In genomic region chr11:73376168-73376802, GRCh38 we compare ENCODE assay signal across 8 cellular contexts. TPM values are rescaled to one million over a fixed set of nuclear protein-coding genes. Genes with fewer than 3 reads are reported as not detected.
A peak's percentile ranks its signal among the peaks of the same experiment; 100 is the strongest.
DNase-seq lines count a peak whose midpoint lies in the region; ATAC-seq and TF ChIP-seq lines count a peak whose summit lies in the region.

RELT (plus strand) TSS chr11:73376399; CDS start chr11:73389137, 12,738 bp downstream.

- H3K36me3 Mint-ChIP-seq in activated naive CD8-positive, alpha-beta T cell treated with anti-CD3 and anti-CD28 coated beads, Interleukin-2, amount 50 U/mL, for 24 hours (ENCODE audit: low read depth): peaks cover 13% of the 10 kb centered on the region

- no peaks in the 10 kb centered on the region for H3K27me3 Mint-ChIP-seq in activated naive CD8-positive, alpha-beta T cell treated with anti-CD3 and anti-CD28 coated beads, Interleukin-2, amount 50 U/mL, for 24 hours

- ATAC-seq in HG02623 (IDR thresholded peaks at IDR 0.05; ENCODE audit: unreplicated experiment) (peak; percentile 75), upper lobe of left lung (ENCODE audit: low FRiP score in 2 of 2) (peak; percentile 95 to 96)
- ATAC-seq in activated naive CD8-positive, alpha-beta T cell treated with anti-CD3 and anti-CD28 coated beads, Interleukin-2, amount 50 U/mL, for 24 hours: peak; percentile 86

- DNase-seq in NCI-H1092 treated with DMSO at 0.1 percent for 48 hours (lab: John Stamatoyannopoulos, UW) (peak; percentile 86), SW480 (ENCODE audit: low spot score) (peak; percentile 88), cardiac septum (ENCODE audit: low spot score) (peak; percentile 95), posterior cingulate gyrus (peak; percentile 77 to 98 (median 86)), upper lobe of left lung (peak; percentile 93 to 99)
- peak; percentile 97 for DNase-seq in activated naive CD8-positive, alpha-beta T cell treated with anti-CD3 and anti-CD28 coated beads, Interleukin-2, amount 50 U/mL, for 24 hours

- peaks cover 47% of the 10 kb centered on the region for H3K4me1 Mint-ChIP-seq in activated naive CD8-positive, alpha-beta T cell treated with anti-CD3 and anti-CD28 coated beads, Interleukin-2, amount 50 U/mL, for 24 hours

- intact Hi-C loops in cardiac septum (cut with DNase I): no loop called here
- intact Hi-C loops in posterior cingulate gyrus (cut with DNase I): no loop called here

- H3K4me3 ChIP-seq in upper lobe of left lung: peak within 1 kb of the TSS; percentile 64 to 91 (median 76)

- H3K9me3 Mint-ChIP-seq in activated naive CD8-positive, alpha-beta T cell treated with anti-CD3 and anti-CD28 coated beads, Interleukin-2, amount 50 U/mL, for 24 hours: no peaks in the 10 kb centered on the region

- no peak for TF ChIP-seq EP300 in upper lobe of left lung (IDR thresholded peaks at IDR 0.05)

- no peaks in the 10 kb centered on the region for H3K9me3 ChIP-seq in upper lobe of left lung

- H3K36me3 ChIP-seq in upper lobe of left lung: no peaks in the 10 kb centered on the region

- peak within 1 kb of the TSS; percentile 89 to 97 (median 94) for H3K27ac ChIP-seq in upper lobe of left lung

- peak in 3 of 4 donors; percentile 90 to 96 (median 91) for TF ChIP-seq POLR2A in upper lobe of left lung (IDR thresholded peaks at IDR 0.05)

- H3K4me1 ChIP-seq in upper lobe of left lung: peaks cover 8 to 57% (median 35%) of the 10 kb centered on the region in 4 donors

- peak within 1 kb of the TSS; percentile 97 for H3K4me3 Mint-ChIP-seq in activated naive CD8-positive, alpha-beta T cell treated with anti-CD3 and anti-CD28 coated beads, Interleukin-2, amount 50 U/mL, for 24 hours

- peak within 1 kb of the TSS; percentile 93 for H3K27ac Mint-ChIP-seq in activated naive CD8-positive, alpha-beta T cell treated with anti-CD3 and anti-CD28 coated beads, Interleukin-2, amount 50 U/mL, for 24 hours

- WGBS in upper lobe of left lung, 2 donors: 1 to 2% methylated on average over 11 to 43 of the region's 95 CpGs

- no peaks in the 10 kb centered on the region for H3K27me3 ChIP-seq in upper lobe of left lung

- TF ChIP-seq CTCF in GM12874 (IDR thresholded peaks at IDR 0.05; ENCODE audit: insufficient read depth, low read depth, low read length) (peak; percentile 94), upper lobe of left lung (IDR thresholded peaks at IDR 0.05) (peak; percentile 98 to 99 (median 99))

RNA-seq across cellular contexts. Expression of gene RELT, which starts in this region (rescaled TPM):
- total RNA-seq in cardiac septum (3.8 TPM), upper lobe of left lung (10 to 100 TPM in 5 of 6 donors, 1 to 10 TPM in 1; 4.9 to 27.0 (median 19.2) TPM)

Comparison
In these comparisons a context has a peak if more than half of its experiments do, and no peak if none do; other contexts are left out.
1. Peak in every context shown above with its lines: DNase-seq, ATAC-seq, H3K4me3 ChIP-seq and H3K27ac ChIP-seq.